ENCODE assay signal across 13 cellular contexts in the genomic region with DNA sequence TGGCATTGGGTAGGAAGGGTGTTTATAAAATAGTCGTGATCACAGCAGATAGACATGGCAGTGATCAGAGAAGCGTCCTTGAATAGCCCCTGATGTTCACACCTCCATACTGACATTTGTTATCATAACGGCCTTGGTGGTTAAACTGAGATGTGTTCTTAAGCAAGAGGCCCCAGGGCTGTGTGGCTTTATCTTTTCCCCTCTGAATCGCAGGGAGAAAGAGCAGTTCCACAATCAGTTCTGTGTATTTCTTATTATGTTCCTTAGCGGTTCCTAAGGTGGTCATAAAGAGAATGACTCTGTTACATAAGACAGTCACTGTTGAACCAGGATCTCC. TPM values are rescaled to one million over a fixed set of nuclear protein-coding genes. Genes with fewer than 3 reads are reported as not detected.
DNase-seq lines count a peak whose midpoint lies in the region; ATAC-seq and TF ChIP-seq lines count a peak whose summit lies in the region.
"Had no signal": no experiment of that assay in that cellular context is flagged by ENCODE, and none has a peak within 500 bp of the region (broad histone marks: within the 10 kb centered on the region; RNA-seq: fewer than 3 reads in every experiment).

No MANE protein-coding gene starts in this region.

- TF ChIP-seq CTCF in right atrium auricular region (IDR thresholded peaks at IDR 0.05) (no peak), prostate gland (IDR thresholded peaks at IDR 0.05) (no peak), Peyer's patch (IDR thresholded peaks at IDR 0.05) (no peak)

- intact Hi-C loops in Right ventricle myocardium inferior (cut with DNase I) (no loop called here), cardiac septum (cut with DNase I) (loop anchor here (5.0 kb wide), 2 partner anchors 39 to 209 kb away; partner anchors contain the start of gene SH3RF1), prostate gland (cut with DNase I) (no loop called here)
- intact Hi-C loops in activated CD4-positive, alpha-beta T cell treated with anti-CD3 and anti-CD28 coated beads for 36 hours (cut with DNase I, micrococcal nuclease) = no loop called here

- POLR2A ChIA-PET in activated CD4-positive, alpha-beta T cell treated with anti-CD3 and anti-CD28 coated beads for 36 hours (lab: Charles Lee) = no interaction called here

- no peaks in the 10 kb centered on the region for H3K27me3 Mint-ChIP-seq in activated CD4-positive, alpha-beta T cell treated with anti-CD3 and anti-CD28 coated beads for 36 hours

- H3K27ac ChIP-seq in right atrium auricular region (peak overlapping the region; percentile 76 to 82), prostate gland (peak overlapping the region; percentile 72 to 83), Peyer's patch (peak overlapping the region in 2 of 4 donors; percentile 34 to 38)

- ATAC-seq in Right ventricle myocardium inferior = peak; percentile 53
- no peak for ATAC-seq in activated CD4-positive, alpha-beta T cell treated with anti-CD3 and anti-CD28 coated beads for 36 hours

- no peak overlapping the region for H3K4me3 Mint-ChIP-seq in activated CD4-positive, alpha-beta T cell treated with anti-CD3 and anti-CD28 coated beads for 36 hours

- 13% methylated on average over 5 of the region's 5 CpGs for WGBS in prostate gland

- CTCF ChIA-PET in activated CD4-positive, alpha-beta T cell treated with anti-CD3 and anti-CD28 coated beads for 36 hours (lab: Charles Lee) = interaction anchor here (0.7 to 0.8 kb wide), 2 partner anchors 12 to 75 kb away, joined by 3 read pairs; no protein-coding TSS in a partner anchor

- no peak for DNase-seq in Right ventricle myocardium inferior (ENCODE audit: missing footprints)
- no peak for DNase-seq in cardiac septum (ENCODE audit: low spot score)
- DNase-seq in right atrium auricular region (ENCODE audit: low spot score) = no peak
- DNase-seq in prostate gland (ENCODE audit: low spot score) = no peak
- no peak for DNase-seq in activated naive CD4-positive, alpha-beta T cell treated with Interleukin-2 at 50 U/mL for 16 hours
- DNase-seq in Peyer's patch = no peak
- no peak for DNase-seq in activated CD4-positive, alpha-beta T cell treated with anti-CD3 and anti-CD28 coated beads for 36 hours
- DNase-seq in stimulated activated CD4-positive, alpha-beta T cell treated with anti-CD3 and anti-CD28 coated beads, Interleukin-15, amount 100 ng/mL, for 24 hours = no peak
- DNase-seq: GOT3; NCI-H1092; NCI-H510A; stimulated activated CD4-positive, alpha-beta T cell treated with anti-CD3 and anti-CD28 coated beads, Interleukin-2, amount 100 ng/mL, for 48 hours; stimulated activated naive CD4-positive, alpha-beta T cell had no signal

- no peaks in the 10 kb centered on the region for H3K36me3 Mint-ChIP-seq in activated CD4-positive, alpha-beta T cell treated with anti-CD3 and anti-CD28 coated beads for 36 hours (ENCODE audit: low read depth)

- H3K9me3 Mint-ChIP-seq in activated CD4-positive, alpha-beta T cell treated with anti-CD3 and anti-CD28 coated beads for 36 hours (ENCODE audit: low read depth) = no peaks in the 10 kb centered on the region

- H3K4me1 Mint-ChIP-seq in activated CD4-positive, alpha-beta T cell treated with anti-CD3 and anti-CD28 coated beads for 36 hours = no peaks in the 10 kb centered on the region

- H3K27me3 ChIP-seq in right atrium auricular region (no peaks in the 10 kb centered on the region), prostate gland (replicated peaks; ENCODE audit: insufficient read depth) (no peaks in the 10 kb centered on the region), Peyer's patch (no peaks in the 10 kb centered on the region)

- H3K27ac Mint-ChIP-seq in activated CD4-positive, alpha-beta T cell treated with anti-CD3 and anti-CD28 coated beads for 36 hours = no peak overlapping the region

- no peak for TF ChIP-seq POLR2A in prostate gland (IDR thresholded peaks at IDR 0.05)
- no peak for TF ChIP-seq POLR2A in Peyer's patch (IDR thresholded peaks at IDR 0.05)

- no peaks in the 10 kb centered on the region for H3K36me3 ChIP-seq in right atrium auricular region
- no peaks in the 10 kb centered on the region for H3K36me3 ChIP-seq in prostate gland
- no peaks in the 10 kb centered on the region for H3K36me3 ChIP-seq in Peyer's patch

- H3K9me3 ChIP-seq in right atrium auricular region = no peaks in the 10 kb centered on the region
- no peaks in the 10 kb centered on the region for H3K9me3 ChIP-seq in prostate gland
- H3K9me3 ChIP-seq in Peyer's patch = no peaks in the 10 kb centered on the region

- H3K4me3 ChIP-seq in right atrium auricular region (no peak overlapping the region), prostate gland (no peak overlapping the region), Peyer's patch (no peak overlapping the region)

- H3K4me1 ChIP-seq in right atrium auricular region (peaks cover 0 to 59% of the 10 kb centered on the region in 2 donors), prostate gland (replicated peaks) (no peaks in the 10 kb centered on the region), Peyer's patch (peaks cover 0 to 16% (median 0%) of the 10 kb centered on the region in 4 donors)

RNA-seq across cellular contexts. Expression of gene CBR4, which starts 52.8 kb away (rescaled TPM):
- total RNA-seq in Right ventricle myocardium inferior = 19.4 TPM
- 21.3 TPM for total RNA-seq in cardiac septum
- 10 to 100 TPM in 1 of 2 donors, 1 to 10 TPM in 1; 9.9 to 18.9 TPM for total RNA-seq in right atrium auricular region
- 10 to 100 TPM; 15.6 to 23.7 TPM for total RNA-seq in prostate gland
- 10 to 100 TPM; 16.5 to 24.5 (median 22.8) TPM for total RNA-seq in Peyer's patch
- total RNA-seq in activated CD4-positive, alpha-beta T cell treated with anti-CD3 and anti-CD28 coated beads for 36 hours = 10 to 100 TPM; 14.4 to 23.7 TPM
